8 cellular contexts compared by ENCODE assay signal in genomic region chr17:34961093-34961911, GRCh38. TPM values are rescaled to one million over a fixed set of nuclear protein-coding genes. Genes with fewer than 3 reads are reported as not detected.
DNase-seq lines count a peak whose midpoint lies in the region; ATAC-seq and TF ChIP-seq lines count a peak whose summit lies in the region.

Gene CCT6B, minus strand, starts transcription at chr17:34961460. Its CDS starts 67 bp downstream, at chr17:34961393.
Gene ZNF830, plus strand, starts transcription at chr17:34961540. Its CDS starts 27 bp downstream, at chr17:34961567.

- H3K4me3 ChIP-seq in brain microvascular endothelial cell (ENCODE audit: low read depth, low read length) (peak within 1 kb of the TSS; percentile 98), iPS-11a (ENCODE audit: low read depth, low read length) (peak within 1 kb of the TSS; percentile 96), gastrocnemius medialis (peak within 1 kb of the TSS; percentile 77 to 97 (median 92))

- TF ChIP-seq POLR2A in GM18526 (IDR thresholded peaks at IDR 0.05; ENCODE audit: extremely low read depth, insufficient read length) (peak; percentile 79), gastrocnemius medialis (IDR thresholded peaks at IDR 0.05) (peak; percentile 51 to 60)

- peak; percentile 81 for ATAC-seq in HG03064 (IDR thresholded peaks at IDR 0.05; ENCODE audit: low read depth, unreplicated experiment)
- peak; percentile 99 to 100 for ATAC-seq in gastrocnemius medialis

- H3K36me3 ChIP-seq in brain microvascular endothelial cell (replicated peaks) = no peaks in the 10 kb centered on the region
- H3K36me3 ChIP-seq in gastrocnemius medialis = peaks cover 0 to 39% of the 10 kb centered on the region in 2 donors

- peak; percentile 92 for DNase-seq in A172 (ENCODE audit: low spot score)
- peak; percentile 81 for DNase-seq in NCI-H2107 treated with DMSO at 0.1 percent for 48 hours (lab: John Stamatoyannopoulos, UW; ENCODE audit: unreplicated experiment)
- peak; percentile 88 for DNase-seq in UCSD-AML1 (lab: John Stamatoyannopoulos, UW; ENCODE audit: unreplicated experiment)
- DNase-seq in brain microvascular endothelial cell = peak; percentile 93
- peak; percentile 86 to 89 for DNase-seq in gastrocnemius medialis

- peak within 1 kb of the TSS; percentile 93 for H3K27ac ChIP-seq in brain microvascular endothelial cell
- peak within 1 kb of the TSS; percentile 90 to 98 (median 93) for H3K27ac ChIP-seq in gastrocnemius medialis

- TF ChIP-seq CTCF in brain microvascular endothelial cell (IDR thresholded peaks at IDR 0.05; ENCODE audit: low read depth, low read length, missing control alignments) (no peak), gastrocnemius medialis (IDR thresholded peaks at IDR 0.05 in 4 of 5, conservative IDR thresholded peaks at IDR 0.05 in 1 of 5) (no peak)

- no peaks in the 10 kb centered on the region for H3K9me3 ChIP-seq in gastrocnemius medialis

- H3K4me1 ChIP-seq in gastrocnemius medialis = peaks cover 23 to 26% of the 10 kb centered on the region in 2 donors

- H3K27me3 ChIP-seq in brain microvascular endothelial cell (replicated peaks) (no peaks in the 10 kb centered on the region), gastrocnemius medialis (no peaks in the 10 kb centered on the region)

- in situ Hi-C loops in brain microvascular endothelial cell (cut with HindIII; ENCODE audit: low pct_ligation_motif_present, low sequenced_read_pairs) = no loop called here
- in situ Hi-C loops in gastrocnemius medialis (cut with MboI; ENCODE audit: low sequenced_read_pairs in 4 of 4) = loop anchor here in 2 of 4 donors (10.0 to 25.0 kb wide), 2 partner anchors 123 to 424 kb away; no protein-coding TSS in a partner anchor

- intact Hi-C loops in gastrocnemius medialis (cut with DNase I; ENCODE audit: low total_unique reads) = loop anchor here (1.0 to 10.0 kb wide), 5 partner anchors 19 to 613 kb away; partner anchors contain the start of genes LIG3, PEX12, RAD51D and RFFL

RNA-seq across cellular contexts. Expression of gene CCT6B, which starts in this region (rescaled TPM):
- 4.5 and 5.0 TPM in 2 replicates for total RNA-seq in A172 (2014; rRNA removed; shearing (Covaris generic))
- total RNA-seq in gastrocnemius medialis = 1 to 10 TPM; 1.4 to 5.4 (median 2.8) TPM

RNA-seq across cellular contexts. Expression of gene ZNF830, which starts in this region (rescaled TPM):
- 17.6 and 25.4 TPM in 2 replicates for total RNA-seq in A172 (2014; rRNA removed; shearing (Covaris generic))
- total RNA-seq in gastrocnemius medialis = 10 to 100 TPM in 1 of 4 donors, 1 to 10 TPM in 3; 6.0 to 11.0 (median 7.2) TPM

Comparison
In these comparisons a context has a peak if more than half of its experiments do, and no peak if none do; other contexts are left out.
1. Peak in every context shown above with its lines: DNase-seq, ATAC-seq, H3K4me3 ChIP-seq and H3K27ac ChIP-seq.